In the genomic region with DNA sequence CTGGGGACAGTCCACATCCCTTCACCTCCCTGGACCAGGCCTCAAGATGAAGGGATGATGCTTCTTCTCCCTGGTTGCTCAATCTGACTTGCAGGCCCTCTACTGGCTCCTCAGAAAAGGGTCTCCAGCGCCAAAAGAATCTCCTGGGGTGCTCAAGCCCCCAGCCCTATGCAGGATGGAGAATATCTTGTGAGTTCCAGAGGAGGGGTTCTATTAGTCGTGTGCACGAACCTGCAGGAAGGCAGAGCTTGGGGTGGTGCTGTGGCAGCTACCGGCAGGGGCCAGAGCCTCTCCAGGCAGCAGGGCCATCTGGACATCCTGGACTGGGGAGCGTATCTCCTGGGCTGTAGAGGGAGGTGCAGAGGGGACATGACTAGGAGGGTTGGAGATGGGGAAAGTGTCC, we compare ENCODE assay signal across 21 cellular contexts.
A peak's percentile ranks its signal among the peaks of the same experiment; 100 is the strongest.
DNase-seq lines count a peak whose midpoint lies in the region; ATAC-seq, FAIRE-seq and TF ChIP-seq lines count a peak whose summit lies in the region.
"Had no signal": no experiment of that assay in that cellular context is flagged by ENCODE, and none has a peak within 500 bp of the region (broad histone marks: within the 10 kb centered on the region; RNA-seq: fewer than 3 reads in every experiment).

No MANE protein-coding gene starts in this region.

- no peak for FAIRE-seq in A549 (lab: Jason Lieb, UNC)
- FAIRE-seq in astrocyte (lab: Jason Lieb, UNC): no peak
- FAIRE-seq in kidney (lab: Jason Lieb, UNC): no peak
- FAIRE-seq: D721Med, HepG2 had no signal

- H3K9ac ChIP-seq in astrocyte (ENCODE audit: low read length) (no peak overlapping the region), kidney (ENCODE audit: low read length in 2 of 2) (no peak overlapping the region)

- peaks cover 18% of the 10 kb centered on the region for H4K20me1 ChIP-seq in astrocyte (ENCODE audit: insufficient read depth, low read length)

- TF ChIP-seq POLR2A in A549 (IDR thresholded peaks at IDR 0.05; ENCODE audit: low read length): no peak

- H3K27me3 ChIP-seq in astrocyte (ENCODE audit: insufficient read depth, low read length): peaks cover 6% of the 10 kb centered on the region

- no peaks in the 10 kb centered on the region for H3K36me3 Mint-ChIP-seq in astrocyte (ENCODE audit: low read depth, unreplicated experiment)
- H3K36me3 Mint-ChIP-seq: stimulated activated memory B cell treated with anti-CD40 and anti-IgM and Interleukin-4, amounts not matched to agents 10 μg/mL and 1 μg/mL and 100 μg/mL, for 72 hours had no signal

- H3K9me3 Mint-ChIP-seq in astrocyte (ENCODE audit: unreplicated experiment): no peaks in the 10 kb centered on the region
- H3K9me3 Mint-ChIP-seq: stimulated activated memory B cell treated with anti-CD40 and anti-IgM and Interleukin-4, amounts not matched to agents 10 μg/mL and 1 μg/mL and 100 μg/mL, for 72 hours had no signal

- H3K79me2 ChIP-seq in astrocyte (ENCODE audit: insufficient read depth, low read length): peaks cover 8% of the 10 kb centered on the region

- H3K4me1 ChIP-seq in A549 (peaks cover 45% of the 10 kb centered on the region), astrocyte (ENCODE audit: insufficient read depth, low read length) (peaks cover 5% of the 10 kb centered on the region), kidney (ENCODE audit: control insufficient read depth in 1 of 2, insufficient read depth in 1 of 2, low read depth in 1 of 2, low read length in 2 of 2) (no peaks in the 10 kb centered on the region)
- H3K4me1 ChIP-seq: breast epithelium had no signal

- H3K27me3 Mint-ChIP-seq in astrocyte (ENCODE audit: low read depth, unreplicated experiment): peaks cover 50% of the 10 kb centered on the region

- H3K9me3 ChIP-seq in A549 (no peaks in the 10 kb centered on the region), astrocyte (ENCODE audit: insufficient read depth, low read depth, low read length) (no peaks in the 10 kb centered on the region), kidney (ENCODE audit: control insufficient read depth in 1 of 2, low read length in 2 of 2) (no peaks in the 10 kb centered on the region)
- H3K9me3 ChIP-seq: breast epithelium, neutrophil, right lobe of liver, transverse colon had no signal

- no peak overlapping the region for H3K27ac Mint-ChIP-seq in astrocyte (ENCODE audit: unreplicated experiment)
- H3K27ac Mint-ChIP-seq: stimulated activated memory B cell treated with anti-CD40 and anti-IgM and Interleukin-4, amounts not matched to agents 10 μg/mL and 1 μg/mL and 100 μg/mL, for 72 hours had no signal

- H3K4me3 ChIP-seq in A549 (no peak overlapping the region), astrocyte (ENCODE audit: insufficient read depth, low read depth, low read length) (no peak overlapping the region), kidney (ENCODE audit: low read length in 2 of 2) (no peak overlapping the region)
- H3K4me3 ChIP-seq: breast epithelium, PC-9, right lobe of liver, transverse colon had no signal

- no peak for TF ChIP-seq CTCF in A549 (IDR thresholded peaks at IDR 0.05)
- peak; percentile 9 for TF ChIP-seq CTCF in astrocyte (IDR thresholded peaks at IDR 0.05; ENCODE audit: insufficient read depth, low read depth, low read length)
- no peak for TF ChIP-seq CTCF in kidney (IDR thresholded peaks at IDR 0.05; ENCODE audit: borderline replicate concordance, extremely low read depth, insufficient read depth)

- H3K4me1 Mint-ChIP-seq in astrocyte (ENCODE audit: low read depth, unreplicated experiment): no peaks in the 10 kb centered on the region

- TF ChIP-seq RAD21 in A549 (conservative IDR thresholded peaks at IDR 0.05 in 1 of 2, IDR thresholded peaks at IDR 0.05 in 1 of 2): peak; percentile 27 to 32; a peak in 4 of 5 replicates

- peak overlapping the region; percentile 63 to 85; a peak in 5 of 6 replicates for H3K27ac ChIP-seq in A549
- H3K27ac ChIP-seq in astrocyte (ENCODE audit: low read depth, low read length): no peak overlapping the region
- no peak overlapping the region for H3K27ac ChIP-seq in kidney (ENCODE audit: low read depth in 2 of 2, low read length in 2 of 2)
- H3K27ac ChIP-seq: breast epithelium, neutrophil, PC-9, right lobe of liver, transverse colon had no signal

- intact Hi-C loops in kidney (cut with DNase I): no loop called here

- TF ChIP-seq EP300 in A549 (IDR thresholded peaks at IDR 0.05): no peak

- CTCF ChIA-PET in A549 (lab: Yijun Ruan, JAX): no interaction called here

- peak overlapping the region; percentile 77 for H3K4me3 Mint-ChIP-seq in astrocyte (ENCODE audit: unreplicated experiment)
- H3K4me3 Mint-ChIP-seq: stimulated activated memory B cell treated with anti-CD40 and anti-IgM and Interleukin-4, amounts not matched to agents 10 μg/mL and 1 μg/mL and 100 μg/mL, for 72 hours had no signal

- H2AFZ ChIP-seq in astrocyte (ENCODE audit: low read depth, low read length): no peak overlapping the region
- H2AFZ ChIP-seq: PC-9 had no signal

- H3K36me3 ChIP-seq in astrocyte (ENCODE audit: insufficient read depth, low read length): no peaks in the 10 kb centered on the region
- H3K36me3 ChIP-seq in kidney (ENCODE audit: control insufficient read depth in 1 of 2, insufficient read depth in 2 of 2, low read length in 2 of 2): no peaks in the 10 kb centered on the region
- H3K36me3 ChIP-seq: breast epithelium, neutrophil, right lobe of liver, transverse colon had no signal

- no CpG with 5 or more reads among the region's 5 CpGs for WGBS in A549 (ENCODE audit: missing lambda C conversion rate)

- H3K4me2 ChIP-seq in A549: no peak overlapping the region; the same call in 2 of the 3 replicates
- H3K4me2 ChIP-seq in astrocyte (ENCODE audit: low read length): no peak overlapping the region
- H3K4me2 ChIP-seq: PC-9 had no signal

- DNase-seq in A549 (ENCODE audit: low read depth in 1 of 2, low spot score in 1 of 2) (peak in 1 of 2 experiments; percentile 37), GM03348 (ENCODE audit: low spot score) (peak; percentile 50), astrocyte (ENCODE audit: low read depth) (peak; percentile 5), kidney (peak; percentile 26), NCI-H128 (lab: John Stamatoyannopoulos, UW; ENCODE audit: unreplicated experiment) (no peak)
- DNase-seq in stimulated activated CD4-positive, alpha-beta T cell treated with anti-CD3 and anti-CD28 coated beads, Interleukin-1b, Interleukin-23, amount 100 ng/mL, for 48 hours: no peak
- DNase-seq: activated naive CD4-positive, alpha-beta T cell; AML-193; GOT3; NCI-H446 treated with DMSO at 0.1 percent for 48 hours; PC-9; transverse colon had no signal

- POLR2A ChIA-PET in A549 (lab: Yijun Ruan, JAX): no interaction called here

- ATAC-seq in A549 (no peak), HG02571 (IDR thresholded peaks at IDR 0.05; ENCODE audit: unreplicated experiment) (no peak), GM18511 (IDR thresholded peaks at IDR 0.05; ENCODE audit: unreplicated experiment) (no peak)
- ATAC-seq: activated CD4-positive, CD25-positive, alpha-beta regulatory T cell treated with anti-CD3 and anti-CD28 coated beads, Interleukin-2, amount 50 U/mL, for 24 hours; HepG2; right lobe of liver; stimulated activated memory B cell treated with anti-CD40 and anti-IgM and Interleukin-4, amounts not matched to agents 10 μg/mL and 1 μg/mL and 100 μg/mL, for 72 hours had no signal

TF ChIP-seq in A549, 52 proteins besides CTCF, POLR2A, EP300 and RAD21 (continues in another document):
- TF ChIP-seq NPAS2 (CRISPR knock-in tag; IDR thresholded peaks at IDR 0.05; ENCODE audit: borderline replicate concordance) (no peak), CBX8 (IDR thresholded peaks at IDR 0.05) (no peak), MAFK (IDR thresholded peaks at IDR 0.05; ENCODE audit: partially characterized antibody) (no peak), MYC (IDR thresholded peaks at IDR 0.05; ENCODE audit: borderline replicate concordance, low read length) (no peak), FOSB (CRISPR knock-in tag; IDR thresholded peaks at IDR 0.05) (no peak), CEBPB (IDR thresholded peaks at IDR 0.05) (peak in 1 of 2 experiments; percentile 50; a peak in 1 of 4 replicates), KDM5A (IDR thresholded peaks at IDR 0.05) (no peak), CHD2 (IDR thresholded peaks at IDR 0.05; ENCODE audit: low read length, partially characterized antibody) (no peak)
- TF ChIP-seq, protein P1, sequence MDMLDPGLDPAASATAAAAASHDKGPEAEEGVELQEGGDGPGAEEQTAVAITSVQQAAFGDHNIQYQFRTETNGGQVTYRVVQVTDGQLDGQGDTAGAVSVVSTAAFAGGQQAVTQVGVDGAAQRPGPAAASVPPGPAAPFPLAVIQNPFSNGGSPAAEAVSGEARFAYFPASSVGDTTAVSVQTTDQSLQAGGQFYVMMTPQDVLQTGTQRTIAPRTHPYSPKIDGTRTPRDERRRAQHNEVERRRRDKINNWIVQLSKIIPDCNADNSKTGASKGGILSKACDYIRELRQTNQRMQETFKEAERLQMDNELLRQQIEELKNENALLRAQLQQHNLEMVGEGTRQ (IDR thresholded peaks at IDR 0.05): no peak
- TF ChIP-seq, protein P2, sequence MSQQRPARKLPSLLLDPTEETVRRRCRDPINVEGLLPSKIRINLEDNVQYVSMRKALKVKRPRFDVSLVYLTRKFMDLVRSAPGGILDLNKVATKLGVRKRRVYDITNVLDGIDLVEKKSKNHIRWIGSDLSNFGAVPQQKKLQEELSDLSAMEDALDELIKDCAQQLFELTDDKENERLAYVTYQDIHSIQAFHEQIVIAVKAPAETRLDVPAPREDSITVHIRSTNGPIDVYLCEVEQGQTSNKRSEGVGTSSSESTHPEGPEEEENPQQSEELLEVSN (IDR thresholded peaks at IDR 0.05; ENCODE audit: borderline replicate concordance, low read depth): no peak
- TF ChIP-seq, protein P3, sequence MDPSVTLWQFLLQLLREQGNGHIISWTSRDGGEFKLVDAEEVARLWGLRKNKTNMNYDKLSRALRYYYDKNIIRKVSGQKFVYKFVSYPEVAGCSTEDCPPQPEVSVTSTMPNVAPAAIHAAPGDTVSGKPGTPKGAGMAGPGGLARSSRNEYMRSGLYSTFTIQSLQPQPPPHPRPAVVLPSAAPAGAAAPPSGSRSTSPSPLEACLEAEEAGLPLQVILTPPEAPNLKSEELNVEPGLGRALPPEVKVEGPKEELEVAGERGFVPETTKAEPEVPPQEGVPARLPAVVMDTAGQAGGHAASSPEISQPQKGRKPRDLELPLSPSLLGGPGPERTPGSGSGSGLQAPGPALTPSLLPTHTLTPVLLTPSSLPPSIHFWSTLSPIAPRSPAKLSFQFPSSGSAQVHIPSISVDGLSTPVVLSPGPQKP (IDR thresholded peaks at IDR 0.05; ENCODE audit: low read depth, low read length): no peak

Comparison
In these comparisons a context has a peak if more than half of its experiments do, and no peak if none do; other contexts are left out.
1. DNase-seq: peak in GM03348 (single experiment), astrocyte (single experiment) and kidney (single experiment); none in NCI-H128 (single experiment) and stimulated activated CD4-positive, alpha-beta T cell treated with anti-CD3 and anti-CD28 coated beads, Interleukin-1b, Interleukin-23, amount 100 ng/mL, for 48 hours (single experiment).
2. H3K27ac ChIP-seq: peak in A549 (2 of 2); none in astrocyte (single experiment) and kidney (0 of 2).